8 cellular contexts compared by ENCODE assay signal in the genomic region with DNA sequence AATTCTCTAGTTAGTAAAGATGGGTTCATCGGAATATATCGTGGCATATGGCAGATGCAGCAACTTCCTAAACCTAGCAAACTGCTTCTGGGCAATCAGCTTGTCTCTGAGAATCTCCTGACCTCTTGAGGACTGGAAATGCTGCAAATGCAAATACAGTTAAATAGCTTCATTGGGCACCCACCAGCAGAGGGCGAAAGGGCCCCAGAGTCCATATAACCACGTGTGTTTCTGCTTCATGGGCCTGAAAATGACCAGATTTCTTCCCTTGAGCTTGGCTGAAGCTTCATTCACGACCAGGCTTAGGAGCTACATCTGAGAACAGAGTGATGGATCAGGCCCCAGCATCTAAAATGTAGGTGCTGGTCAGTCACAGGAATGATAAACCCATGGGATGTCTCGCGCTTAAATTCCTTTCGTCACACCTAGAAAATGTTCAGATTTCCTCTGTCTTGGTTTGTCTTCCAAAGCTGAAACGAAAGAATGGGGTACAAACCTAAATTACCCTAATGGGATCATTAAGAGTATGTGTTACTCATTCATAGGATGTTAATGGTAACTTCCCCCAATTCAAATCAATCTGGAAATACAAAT.
DNase-seq lines count a peak whose midpoint lies in the region; ATAC-seq and TF ChIP-seq lines count a peak whose summit lies in the region.

No MANE protein-coding gene starts in this region.

- DNase-seq in activated gamma-delta T cell treated with Interleukin-2 at 50 U/mL for 16 hours (peak; percentile 4), activated gamma-delta T cell (lab: John Stamatoyannopoulos, UW) (no peak), NCI-H2196 (lab: John Stamatoyannopoulos, UW; ENCODE audit: unreplicated experiment) (peak; percentile 24), hepatocyte (ENCODE audit: low spot score) (peak; percentile 79), midbrain (lab: John Stamatoyannopoulos, UW) (no peak)
- DNase-seq in activated CD4-positive, alpha-beta memory T cell treated with anti-CD3 and anti-CD28 coated beads, Interleukin-2, amount 10 ng/mL, durations not matched to agents 7 days and 5 days, result peak; percentile 38
- DNase-seq in stimulated activated effector memory CD8-positive, alpha-beta T cell treated with anti-CD3 and anti-CD28 coated beads, Interleukin-12 subunit alpha, Interleukin-12 subunit beta, amount 100 ng/mL, for 72 hours (ENCODE audit: low spot score in 2 of 2), result no peak

- no peak overlapping the region for H3K4me3 Mint-ChIP-seq in activated CD4-positive, alpha-beta memory T cell treated with anti-CD3 and anti-CD28 coated beads, Interleukin-2, amount 10 ng/mL, durations not matched to agents 7 days and 5 days
- H3K4me3 Mint-ChIP-seq in stimulated activated effector memory CD8-positive, alpha-beta T cell treated with anti-CD3 and anti-CD28 coated beads, Interleukin-12 subunit alpha, Interleukin-12 subunit beta, amount 100 ng/mL, for 72 hours, result no peak overlapping the region

- H3K27ac ChIP-seq in hepatocyte, result no peak overlapping the region

- H3K79me2 ChIP-seq in hepatocyte, result no peaks in the 10 kb centered on the region

- no peaks in the 10 kb centered on the region for H4K20me1 ChIP-seq in hepatocyte (ENCODE audit: insufficient read depth, poor library complexity, severe bottlenecking)

- WGBS in hepatocyte (ENCODE audit: low lambda C conversion rate, missing lambda C conversion rate), result 47% methylated on average over 9 of the region's 9 CpGs

- H3K4me3 ChIP-seq in hepatocyte, result no peak overlapping the region

- no peaks in the 10 kb centered on the region for H3K9me3 ChIP-seq in hepatocyte (ENCODE audit: low read depth)

- H3K4me1 ChIP-seq in hepatocyte (ENCODE audit: insufficient read depth), result no peaks in the 10 kb centered on the region

- H3K27ac Mint-ChIP-seq in activated CD4-positive, alpha-beta memory T cell treated with anti-CD3 and anti-CD28 coated beads, Interleukin-2, amount 10 ng/mL, durations not matched to agents 7 days and 5 days, result no peak overlapping the region
- H3K27ac Mint-ChIP-seq in stimulated activated effector memory CD8-positive, alpha-beta T cell treated with anti-CD3 and anti-CD28 coated beads, Interleukin-12 subunit alpha, Interleukin-12 subunit beta, amount 100 ng/mL, for 72 hours, result no peak overlapping the region

- POLR2A ChIA-PET in activated CD4-positive, alpha-beta memory T cell treated with anti-CD3 and anti-CD28 coated beads, Interleukin-2, amount 10 ng/mL, durations not matched to agents 7 days and 5 days (lab: Charles Lee), result no interaction called here

- H3K36me3 Mint-ChIP-seq in activated CD4-positive, alpha-beta memory T cell treated with anti-CD3 and anti-CD28 coated beads, Interleukin-2, amount 10 ng/mL, durations not matched to agents 7 days and 5 days (ENCODE audit: low read depth), result no peaks in the 10 kb centered on the region
- H3K36me3 Mint-ChIP-seq in stimulated activated effector memory CD8-positive, alpha-beta T cell treated with anti-CD3 and anti-CD28 coated beads, Interleukin-12 subunit alpha, Interleukin-12 subunit beta, amount 100 ng/mL, for 72 hours, result no peaks in the 10 kb centered on the region

- peak; percentile 76 for TF ChIP-seq CTCF in hepatocyte (IDR thresholded peaks at IDR 0.05; ENCODE audit: poor library complexity)

- CTCF ChIA-PET in activated CD4-positive, alpha-beta memory T cell treated with anti-CD3 and anti-CD28 coated beads, Interleukin-2, amount 10 ng/mL, durations not matched to agents 7 days and 5 days (lab: Charles Lee), result interaction anchor here (1.0 to 2.4 kb wide), 3 partner anchors 37 to 597 kb away, joined by 3 to 8 read pairs (median 3); no protein-coding TSS in a partner anchor

- H3K36me3 ChIP-seq in hepatocyte (replicated peaks; ENCODE audit: insufficient read depth, low read depth), result no peaks in the 10 kb centered on the region

- no peaks in the 10 kb centered on the region for H3K9me3 Mint-ChIP-seq in activated CD4-positive, alpha-beta memory T cell treated with anti-CD3 and anti-CD28 coated beads, Interleukin-2, amount 10 ng/mL, durations not matched to agents 7 days and 5 days
- no peaks in the 10 kb centered on the region for H3K9me3 Mint-ChIP-seq in stimulated activated effector memory CD8-positive, alpha-beta T cell treated with anti-CD3 and anti-CD28 coated beads, Interleukin-12 subunit alpha, Interleukin-12 subunit beta, amount 100 ng/mL, for 72 hours

- H2AFZ ChIP-seq in hepatocyte, result no peak overlapping the region

- H3K27me3 Mint-ChIP-seq in activated CD4-positive, alpha-beta memory T cell treated with anti-CD3 and anti-CD28 coated beads, Interleukin-2, amount 10 ng/mL, durations not matched to agents 7 days and 5 days, result peaks cover 3% of the 10 kb centered on the region

- H3K4me2 ChIP-seq in hepatocyte, result no peak overlapping the region

- no peaks in the 10 kb centered on the region for H3K27me3 ChIP-seq in hepatocyte

- peak; percentile 53 for ATAC-seq in stimulated activated effector memory CD8-positive, alpha-beta T cell treated with anti-CD3 and anti-CD28 coated beads, Interleukin-12 subunit alpha, Interleukin-12 subunit beta, amount 100 ng/mL, for 72 hours
- no peak for ATAC-seq in GM21447 (IDR thresholded peaks at IDR 0.05; ENCODE audit: unreplicated experiment)

- peaks cover 2% of the 10 kb centered on the region for H3K4me1 Mint-ChIP-seq in activated CD4-positive, alpha-beta memory T cell treated with anti-CD3 and anti-CD28 coated beads, Interleukin-2, amount 10 ng/mL, durations not matched to agents 7 days and 5 days
- H3K4me1 Mint-ChIP-seq in stimulated activated effector memory CD8-positive, alpha-beta T cell treated with anti-CD3 and anti-CD28 coated beads, Interleukin-12 subunit alpha, Interleukin-12 subunit beta, amount 100 ng/mL, for 72 hours, result peaks cover 12% of the 10 kb centered on the region

- no peaks in the 10 kb centered on the region for H3K9me2 ChIP-seq in hepatocyte (replicated peaks; ENCODE audit: insufficient read depth)

Comparison
In these comparisons a context has a peak if more than half of its experiments do, and no peak if none do; other contexts are left out.
1. DNase-seq: peak in activated gamma-delta T cell treated with Interleukin-2 at 50 U/mL for 16 hours (single experiment), NCI-H2196 (single experiment), activated CD4-positive, alpha-beta memory T cell treated with anti-CD3 and anti-CD28 coated beads, Interleukin-2, amount 10 ng/mL, durations not matched to agents 7 days and 5 days (single experiment) and hepatocyte (single experiment); none in activated gamma-delta T cell (single experiment), stimulated activated effector memory CD8-positive, alpha-beta T cell treated with anti-CD3 and anti-CD28 coated beads, Interleukin-12 subunit alpha, Interleukin-12 subunit beta, amount 100 ng/mL, for 72 hours (0 of 2) and midbrain (single experiment).